ENCODE assay signal across 7 cellular contexts in the genomic region with DNA sequence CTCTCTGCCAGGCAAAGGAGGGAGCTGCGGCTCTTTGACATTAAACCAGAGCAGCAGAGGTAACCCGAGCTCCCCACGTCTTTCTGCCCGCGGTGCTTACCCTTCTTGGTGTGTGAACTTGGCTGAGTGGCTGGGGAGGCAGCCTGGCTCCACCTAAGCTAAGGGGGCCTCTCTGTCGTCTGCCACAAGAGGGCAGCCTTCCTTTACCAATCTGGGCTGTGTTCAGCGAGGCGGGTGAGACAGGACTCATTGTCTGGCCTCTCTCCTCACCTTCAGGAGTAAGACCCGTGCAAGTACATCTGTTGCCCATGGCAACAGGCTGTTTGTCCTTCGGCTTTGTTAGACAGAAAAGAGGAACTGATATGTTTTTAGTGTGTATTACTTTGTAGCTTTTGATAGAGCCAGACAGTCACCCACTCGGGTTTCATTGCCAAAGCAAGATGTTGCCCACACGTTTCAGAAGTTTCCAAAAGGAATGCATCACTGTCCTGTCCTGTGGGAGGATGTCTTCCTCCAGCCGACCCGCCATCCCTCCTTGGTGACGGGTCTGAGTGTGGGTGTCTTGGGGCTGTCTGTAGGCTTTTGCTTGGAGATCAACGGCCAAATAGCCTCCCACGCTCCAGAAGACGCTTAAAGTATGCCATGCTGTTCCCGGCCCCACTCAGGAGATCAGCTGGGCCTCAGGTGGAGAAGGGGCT. TPM values are rescaled to one million over a fixed set of nuclear protein-coding genes. Genes with fewer than 3 reads are reported as not detected.
DNase-seq lines count a peak whose midpoint lies in the region; ATAC-seq, FAIRE-seq and TF ChIP-seq lines count a peak whose summit lies in the region.

No MANE protein-coding gene starts in this region.

- H3K9ac ChIP-seq in skeletal muscle tissue (ENCODE audit: low read depth in 1 of 3, low read length in 3 of 3) = peak overlapping the region; percentile 23 to 70 (median 54)

- DNase-seq in GM12892 (ENCODE audit: insufficient read length) = peak; percentile 82
- peak; percentile 85 for DNase-seq in NB4 (ENCODE audit: low read depth)
- peak; percentile 58 to 84 (median 66) for DNase-seq in T-helper 17 cell
- DNase-seq in anterior cingulate cortex (lab: John Stamatoyannopoulos, UW) = peak in 55 of 58 donors; percentile 21 to 86 (median 63)
- peak; percentile 92 for DNase-seq in hepatic stellate cell (ENCODE audit: low spot score)

- H3K27ac ChIP-seq in skeletal muscle tissue (ENCODE audit: low read depth, low read length) = peak overlapping the region; percentile 3

- no peaks in the 10 kb centered on the region for H3K27me3 ChIP-seq in skeletal muscle tissue (ENCODE audit: control insufficient read depth in 3 of 3, insufficient read depth in 3 of 3, low read length in 3 of 3)

- peak overlapping the region; percentile 74 for H3K27ac Mint-ChIP-seq in T-helper 17 cell

- ATAC-seq in HG02588 (IDR thresholded peaks at IDR 0.05; ENCODE audit: unreplicated experiment) = peak; percentile 61
- ATAC-seq in T-helper 17 cell = peak; percentile 80

- peak; percentile 95 for FAIRE-seq in GM12892 (lab: Jason Lieb, UNC)

- TF ChIP-seq POLR2A in GM12892 (IDR thresholded peaks at IDR 0.05; ENCODE audit: low read depth, low read length) (no peak), NB4 (IDR thresholded peaks at IDR 0.05; ENCODE audit: extremely low read depth, insufficient read length) (no peak)

- no peaks in the 10 kb centered on the region for H3K27me3 Mint-ChIP-seq in T-helper 17 cell

- H3K36me3 ChIP-seq in skeletal muscle tissue (ENCODE audit: control insufficient read depth in 3 of 3, insufficient read depth in 3 of 3, low read length in 3 of 3) = peaks cover 54 to 56% (median 55%) of the 10 kb centered on the region in 3 donors

- TF ChIP-seq CTCF in NB4 (IDR thresholded peaks at IDR 0.05; ENCODE audit: low read depth, low read length) = peak; percentile 67

- H3K4me1 ChIP-seq in skeletal muscle tissue (ENCODE audit: control insufficient read depth in 3 of 3, insufficient read depth in 3 of 3, low read length in 3 of 3) = peaks cover 12 to 19% (median 19%) of the 10 kb centered on the region in 3 donors

- no peak overlapping the region for H3K4me3 Mint-ChIP-seq in T-helper 17 cell

- H3K4me3 ChIP-seq in NB4 (ENCODE audit: low read depth, low read length) (no peak overlapping the region), skeletal muscle tissue (ENCODE audit: low read length in 3 of 3) (peak overlapping the region in 1 of 3 donors; percentile 11)

- peaks cover 18% of the 10 kb centered on the region for H3K4me1 Mint-ChIP-seq in T-helper 17 cell

- H3K36me3 Mint-ChIP-seq in T-helper 17 cell (ENCODE audit: low read depth) = peaks cover 19% of the 10 kb centered on the region

- no peaks in the 10 kb centered on the region for H3K9me3 ChIP-seq in T-helper 17 cell (ENCODE audit: control insufficient read depth, low read length, poor library complexity, severe bottlenecking)
- no peaks in the 10 kb centered on the region for H3K9me3 ChIP-seq in skeletal muscle tissue (ENCODE audit: control insufficient read depth in 3 of 3, low read length in 3 of 3)

RNA-seq across cellular contexts. Expression of a gene that starts 4.6 kb away (rescaled TPM):
- 65.9 TPM for polyA plus RNA-seq in GM12892 (2012; ENCODE audit: missing spikeins)
- total RNA-seq in T-helper 17 cell (10 to 100 TPM; 48.8 to 56.6 TPM), skeletal muscle tissue (22.4 TPM)

RNA-seq across cellular contexts. Expression of a gene that starts 54.5 kb away (rescaled TPM):
- polyA plus RNA-seq in GM12892 (2012; ENCODE audit: missing spikeins) = 2.5 TPM
- total RNA-seq in T-helper 17 cell = 10 to 100 TPM; 13.5 to 20.7 TPM
- 16.7 TPM for total RNA-seq in skeletal muscle tissue
